Comparison of ENCODE assay signal across 12 cellular contexts in the genomic region with DNA sequence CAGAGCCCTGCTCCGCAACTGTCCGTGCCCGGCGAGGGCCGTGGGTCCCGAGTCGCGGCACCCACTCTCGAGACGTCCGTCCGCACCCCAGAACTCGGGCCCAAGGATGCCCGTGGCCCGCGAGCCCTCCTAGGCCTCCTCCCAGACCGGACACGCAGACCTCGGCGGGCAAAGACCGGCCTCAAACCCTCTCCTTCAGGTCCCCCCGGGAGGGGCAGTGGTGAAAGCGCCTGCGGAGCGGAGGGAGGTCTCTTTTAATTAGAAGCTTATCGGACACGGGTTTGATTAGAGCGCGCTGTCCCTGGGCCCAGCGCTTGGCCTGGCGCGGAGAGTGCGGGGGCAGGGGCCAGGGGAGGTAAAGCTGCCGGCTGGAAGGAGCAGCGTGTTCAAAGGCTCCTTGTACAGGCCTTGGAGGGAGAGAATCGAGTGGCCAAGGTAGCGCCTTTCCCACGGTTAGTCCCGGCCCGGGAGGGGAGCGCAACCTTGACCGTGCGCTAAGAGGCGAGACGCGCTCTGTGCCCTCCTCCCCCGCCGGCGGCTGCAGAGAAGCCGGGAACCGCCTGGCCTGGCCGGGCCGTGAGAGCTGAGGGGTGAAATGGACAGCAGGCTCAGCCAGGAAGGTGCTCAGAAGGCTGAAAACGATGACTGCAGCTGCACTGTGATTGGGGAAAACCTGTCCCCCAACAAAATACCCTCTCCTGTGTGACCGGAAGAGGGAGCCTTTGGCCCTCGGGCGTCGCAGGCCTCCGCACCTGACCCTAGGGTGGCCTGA. TPM values are rescaled to one million over a fixed set of nuclear protein-coding genes. Genes with fewer than 3 reads are reported as not detected.
A peak's percentile ranks its signal among the peaks of the same experiment; 100 is the strongest.
DNase-seq lines count a peak whose midpoint lies in the region; ATAC-seq and TF ChIP-seq lines count a peak whose summit lies in the region.
"Had no signal": no experiment of that assay in that cellular context is flagged by ENCODE, and none has a peak within 500 bp of the region (broad histone marks: within the 10 kb centered on the region; RNA-seq: fewer than 3 reads in every experiment).

No MANE protein-coding gene starts in this region.

- H2AK5ac ChIP-seq in neuronal stem cell (ENCODE audit: low read depth, low read length): peak overlapping the region; percentile 32

- H3K9ac ChIP-seq in SK-N-SH: no peak overlapping the region
- H3K9ac ChIP-seq in neuronal stem cell (ENCODE audit: low read depth, low read length, poor library complexity): no peak overlapping the region

- peaks cover 51% of the 10 kb centered on the region for H3K27me3 Mint-ChIP-seq in glutamatergic neuron (ENCODE audit: unreplicated experiment)

- H3K36me3 Mint-ChIP-seq in glutamatergic neuron (ENCODE audit: unreplicated experiment): no peaks in the 10 kb centered on the region
- peaks cover 0 to 12% of the 10 kb centered on the region in 2 donors for H3K36me3 Mint-ChIP-seq in activated naive CD4-positive, alpha-beta T cell treated with anti-CD3 and anti-CD28 coated beads, Interleukin-2, amount 50 U/mL, for 72 hours

- H2BK12ac ChIP-seq in neuronal stem cell (ENCODE audit: low read length): no peak overlapping the region

- H3K4me1 Mint-ChIP-seq in glutamatergic neuron (ENCODE audit: low read depth, unreplicated experiment): peaks cover 6% of the 10 kb centered on the region

- H3K23ac ChIP-seq in neuronal stem cell (ENCODE audit: low read depth, low read length, poor library complexity): peak overlapping the region; percentile 20

- no peaks in the 10 kb centered on the region for H3F3A ChIP-seq in SK-N-SH (replicated peaks; ENCODE audit: insufficient read depth)

- peak overlapping the region; percentile 48 for H3K14ac ChIP-seq in neuronal stem cell (ENCODE audit: low read length)

- no peak overlapping the region for H2BK15ac ChIP-seq in neuronal stem cell (ENCODE audit: low read length)

- TF ChIP-seq CTCF in GM12872 (IDR thresholded peaks at IDR 0.05; ENCODE audit: insufficient read depth, low read depth, low read length) (peak; percentile 41), SK-N-SH (IDR thresholded peaks at IDR 0.05) (peak; percentile 28; the same call in 1 of the 2 replicates), glutamatergic neuron (IDR thresholded peaks at IDR 0.05; ENCODE audit: partially characterized antibody, unreplicated experiment) (peak; percentile 34)

- H2AFZ ChIP-seq in SK-N-SH (ENCODE audit: low read depth): no peak overlapping the region
- H2AFZ ChIP-seq in neuronal stem cell (ENCODE audit: low read length): peak overlapping the region; percentile 37

- no peaks in the 10 kb centered on the region for H3K9me2 ChIP-seq in SK-N-SH

- H3K4me1 ChIP-seq in SK-N-SH (ENCODE audit: control insufficient read depth in 1 of 2, insufficient read depth in 2 of 2, low read depth in 1 of 2, low read length in 1 of 2) (peaks cover 0 to 9% of the 10 kb centered on the region in 2 experiments; a peak in 1 of 4 replicates), neuronal stem cell (ENCODE audit: control insufficient read depth in 2 of 2, insufficient read depth in 1 of 2, low read depth in 1 of 2, low read length in 2 of 2) (peaks cover 0 to 11% of the 10 kb centered on the region in 2 donors)

- H4K8ac ChIP-seq in neuronal stem cell (ENCODE audit: low read depth, low read length): no peak overlapping the region

- H3K9me3 Mint-ChIP-seq in glutamatergic neuron (ENCODE audit: unreplicated experiment): peaks cover 19% of the 10 kb centered on the region
- H3K9me3 Mint-ChIP-seq in activated naive CD4-positive, alpha-beta T cell treated with anti-CD3 and anti-CD28 coated beads, Interleukin-2, amount 50 U/mL, for 72 hours: no peaks in the 10 kb centered on the region
- H3K9me3 Mint-ChIP-seq: activated T-helper 2 cell treated with anti-CD3 and anti-CD28 coated beads, Interferon-gamma antibody, Interleukin-2, Interleukin-4, amounts not matched to agents 10 μg/mL and 5 μg/mL and 100 μg/mL, durations not matched to agents 14 hours and 24 hours and 36 hours; dendritic cell treated with granulocyte-macrophage colony-stimulating factor and Interleukin-4, amounts not matched to agents 40 ng/mL and 50 ng/mL, for 4 days had no signal

- no peaks in the 10 kb centered on the region for H3K36me3 ChIP-seq in SK-N-SH (replicated peaks in 1 of 2; ENCODE audit: control insufficient read depth in 1 of 2, insufficient read depth in 2 of 2, low read length in 1 of 2)
- H3K36me3 ChIP-seq in neuronal stem cell (replicated peaks in 1 of 2; ENCODE audit: control insufficient read depth in 2 of 2, insufficient read depth in 2 of 2, low read length in 2 of 2): no peaks in the 10 kb centered on the region

- no peaks in the 10 kb centered on the region for H4K20me1 ChIP-seq in SK-N-SH (ENCODE audit: insufficient read depth)

- TF ChIP-seq RAD21 in SK-N-SH (IDR thresholded peaks at IDR 0.05; ENCODE audit: low read length): no peak

- no peak overlapping the region for H3K4me2 ChIP-seq in SK-N-SH
- peak overlapping the region; percentile 36 for H3K4me2 ChIP-seq in neuronal stem cell (ENCODE audit: insufficient read depth, low read length, poor library complexity, severe bottlenecking)

- H3K27me3 ChIP-seq in SK-N-SH (ENCODE audit: insufficient read depth) (peaks cover 97% of the 10 kb centered on the region), neuronal stem cell (ENCODE audit: control insufficient read depth in 3 of 3, insufficient read depth in 3 of 3, low read depth in 1 of 3, low read length in 3 of 3) (peaks cover 77 to 99% (median 99%) of the 10 kb centered on the region in 3 experiments)

- H3K79me1 ChIP-seq in neuronal stem cell (ENCODE audit: low read depth, low read length): no peaks in the 10 kb centered on the region

- H3K79me2 ChIP-seq in SK-N-SH (ENCODE audit: insufficient read depth): no peaks in the 10 kb centered on the region

- H2BK5ac ChIP-seq in neuronal stem cell (ENCODE audit: low read length): no peak overlapping the region

- no peaks in the 10 kb centered on the region for H3K9me3 ChIP-seq in SK-N-SH
- H3K9me3 ChIP-seq in neuronal stem cell (replicated peaks in 1 of 2; ENCODE audit: control insufficient read depth in 2 of 2, insufficient read depth in 1 of 2, low read depth in 1 of 2, low read length in 2 of 2): peaks cover 2 to 8% of the 10 kb centered on the region in 2 donors

- no peak overlapping the region for H3K4me3 ChIP-seq in SK-N-SH (ENCODE audit: low read depth in 2 of 2, low read length in 1 of 2)
- H3K4me3 ChIP-seq in neuronal stem cell (ENCODE audit: low read length in 2 of 2): no peak overlapping the region

- peak overlapping the region; percentile 27 for H2BK120ac ChIP-seq in neuronal stem cell (ENCODE audit: low read depth, low read length)

- WGBS in SK-N-SH (ENCODE audit: low lambda C conversion rate): 41% methylated on average over 39 of the region's 59 CpGs
- WGBS in neuronal stem cell (ENCODE audit: extremely low coverage in 2 of 2, insufficient read length in 2 of 2, insufficient replicate concordance in 1 of 2), 2 donors: no CpG with 5 or more reads among the region's 59 CpGs

- ATAC-seq in activated naive CD4-positive, alpha-beta T cell treated with anti-CD3 and anti-CD28 coated beads, Interleukin-2, amount 50 U/mL, for 72 hours: no peak

- peak overlapping the region; percentile 20 for H3K18ac ChIP-seq in neuronal stem cell (ENCODE audit: low read length)

- no peak overlapping the region for H4K91ac ChIP-seq in neuronal stem cell (ENCODE audit: low read depth, low read length, poor library complexity)

- H3K4me3 Mint-ChIP-seq in glutamatergic neuron (ENCODE audit: unreplicated experiment): no peak overlapping the region
- H3K4me3 Mint-ChIP-seq: dendritic cell treated with granulocyte-macrophage colony-stimulating factor and Interleukin-4, amounts not matched to agents 40 ng/mL and 50 ng/mL, for 4 days had no signal

- H3K27ac ChIP-seq in SK-N-SH (ENCODE audit: low read depth in 2 of 2, low read length in 1 of 2) (no peak overlapping the region), neuronal stem cell (replicated peaks; ENCODE audit: low read length) (no peak overlapping the region)

- DNase-seq in SK-N-SH (peak; percentile 54), glutamatergic neuron (peak; percentile 53), neuronal stem cell (ENCODE audit: low spot score) (no peak), SIG-M5 treated with dmso at 0.1 percent for 504 hours (lab: John Stamatoyannopoulos, UW; ENCODE audit: unreplicated experiment) (no peak), NCI-H345 treated with DMSO at 0.1 percent for 48 hours (lab: John Stamatoyannopoulos, UW; ENCODE audit: unreplicated experiment) (no peak), NCI-H2107 treated with DMSO at 0.1 percent for 48 hours (lab: John Stamatoyannopoulos, UW; ENCODE audit: unreplicated experiment) (no peak)
- no peak for DNase-seq in activated naive CD4-positive, alpha-beta T cell treated with anti-CD3 and anti-CD28 coated beads, Interleukin-2, amount 50 U/mL, for 72 hours (ENCODE audit: low spot score in 2 of 2)
- DNase-seq: activated CD4-positive, CD25-positive, alpha-beta regulatory T cell treated with anti-CD3 and anti-CD28 coated beads, Interleukin-2, amount 50 U/mL, for 72 hours; small intestine had no signal

- H3K4ac ChIP-seq in neuronal stem cell (ENCODE audit: low read length): no peak overlapping the region

- TF ChIP-seq EP300 in SK-N-SH (IDR thresholded peaks at IDR 0.05; ENCODE audit: borderline replicate concordance in 1 of 2, low read depth in 1 of 2, low read length in 1 of 2): no peak

- CTCF ChIA-PET in SK-N-SH (lab: Yijun Ruan, JAX): interaction anchor here (0.6 to 1.4 kb wide), 3 partner anchors 9 to 621 kb away, joined by 3 to 4 read pairs (median 3); no protein-coding TSS in a partner anchor

- POLR2A ChIA-PET in SK-N-SH (lab: Yijun Ruan, JAX): no interaction called here

- H3K27ac Mint-ChIP-seq in glutamatergic neuron (ENCODE audit: unreplicated experiment): no peak overlapping the region
- no peak overlapping the region for H3K27ac Mint-ChIP-seq in activated naive CD4-positive, alpha-beta T cell treated with anti-CD3 and anti-CD28 coated beads, Interleukin-2, amount 50 U/mL, for 72 hours
- H3K27ac Mint-ChIP-seq: activated T-helper 2 cell treated with anti-CD3 and anti-CD28 coated beads, Interferon-gamma antibody, Interleukin-2, Interleukin-4, amounts not matched to agents 10 μg/mL and 5 μg/mL and 100 μg/mL, durations not matched to agents 14 hours and 24 hours and 36 hours; dendritic cell treated with granulocyte-macrophage colony-stimulating factor and Interleukin-4, amounts not matched to agents 40 ng/mL and 50 ng/mL, for 4 days had no signal

TF ChIP-seq in SK-N-SH, 30 proteins besides CTCF, POLR2A, EP300 and RAD21 (continues in another document):
- TF ChIP-seq RFX5 (IDR thresholded peaks at IDR 0.05; ENCODE audit: low read length): no peak

RNA-seq across cellular contexts. Expression of a gene that starts 4.6 kb away (rescaled TPM):
- 0.15 and 0.49 TPM in 2 replicates for polyA plus RNA-seq in SK-N-SH (2012; rRNA removed)
- 0.20 and 0.21 TPM in 2 replicates for polyA plus RNA-seq in SK-N-SH (2012; cell fraction: cytosol; rRNA removed)
- polyA plus RNA-seq in SK-N-SH (2012; cell fraction: nucleus; rRNA removed): 0.31 and 0.61 TPM in 2 replicates
- total RNA-seq in glutamatergic neuron (ENCODE audit: unreplicated experiment): not detected
- not detected for polyA plus RNA-seq in neuronal stem cell (2013, experiment 1 of 2)
- not detected for polyA plus RNA-seq in neuronal stem cell (2013, experiment 2 of 2)
- not detected for total RNA-seq in activated naive CD4-positive, alpha-beta T cell treated with anti-CD3 and anti-CD28 coated beads, Interleukin-2, amount 50 U/mL, for 72 hours
- total RNA-seq: activated T-helper 2 cell treated with anti-CD3 and anti-CD28 coated beads, Interferon-gamma antibody, Interleukin-2, Interleukin-4, amounts not matched to agents 10 μg/mL and 5 μg/mL and 100 μg/mL, durations not matched to agents 14 hours and 24 hours and 36 hours had no signal
- polyA plus RNA-seq: small intestine had no signal

Comparison
In these comparisons a context has a peak if more than half of its experiments do, and no peak if none do; other contexts are left out.
1. DNase-seq: peak in SK-N-SH (single experiment) and glutamatergic neuron (single experiment); none in neuronal stem cell (single experiment), SIG-M5 treated with dmso at 0.1 percent for 504 hours (single experiment), NCI-H345 treated with DMSO at 0.1 percent for 48 hours (single experiment), NCI-H2107 treated with DMSO at 0.1 percent for 48 hours (single experiment) and activated naive CD4-positive, alpha-beta T cell treated with anti-CD3 and anti-CD28 coated beads, Interleukin-2, amount 50 U/mL, for 72 hours (0 of 2).
2. Peak in every context shown above with its lines, with median percentiles within 50 percentile points of each other: CTCF ChIP-seq.